9 cellular contexts compared by ENCODE assay signal in genomic region chr20:60427516-60427915, GRCh38.
"Had no signal": no experiment of that assay in that cellular context is flagged by ENCODE, and none has a peak within 500 bp of the region (broad histone marks: within the 10 kb centered on the region; RNA-seq: fewer than 3 reads in every experiment).

No MANE protein-coding gene starts in this region.

- H3K27ac ChIP-seq: GM23248 had no signal

- ATAC-seq: GM23338, HCT116 had no signal

- DNase-seq: GM23248, GOT3, H7, H9, HCEC 1CT, HFFc6 had no signal

- H3K4me3 ChIP-seq: GM23248, GM23338, HAP-1 had no signal

- H3K4me1 ChIP-seq: HAP-1 had no signal

- H3K27ac Mint-ChIP-seq: GM23338, H9, HFFc6 had no signal

- H3K4me3 Mint-ChIP-seq: GM23338, H9, HFFc6 had no signal

- H3K9me3 Mint-ChIP-seq: GM23338, H9 had no signal

- H3K36me3 ChIP-seq: HAP-1 had no signal
